In the genomic region with DNA sequence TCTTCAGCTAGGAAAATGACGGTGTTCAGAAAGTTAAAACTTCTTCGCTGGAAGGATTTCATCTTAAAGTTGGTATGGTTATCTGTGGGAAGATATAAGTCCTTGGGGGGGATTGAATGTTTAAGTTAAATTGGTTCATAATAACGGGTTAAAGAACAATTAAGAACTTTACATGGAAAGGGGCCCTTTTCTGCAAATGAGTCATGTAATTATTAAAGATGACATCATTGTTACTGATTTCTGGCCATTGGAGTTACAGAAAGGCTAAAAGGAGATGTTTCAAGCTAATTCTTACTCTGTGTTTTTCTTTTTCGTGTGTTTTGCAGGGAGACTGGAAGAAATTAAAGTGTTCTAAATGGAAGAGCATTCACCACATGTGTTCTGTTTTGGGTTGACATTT, we compare ENCODE assay signal across 20 cellular contexts. TPM values are rescaled to one million over a fixed set of nuclear protein-coding genes. Genes with fewer than 3 reads are reported as not detected.
"Had no signal": no experiment of that assay in that cellular context is flagged by ENCODE, and none has a peak within 500 bp of the region (broad histone marks: within the 10 kb centered on the region; RNA-seq: fewer than 3 reads in every experiment).

No MANE protein-coding gene starts in this region.

- H3K4me1 ChIP-seq: SJSA1 had no signal

- FAIRE-seq: RCC 7860 had no signal

- H3K36me3 ChIP-seq: MG63, SJSA1 had no signal

- H3K27ac ChIP-seq: SJSA1, SK-N-MC had no signal

- DNase-seq: KBM-7, MG63, NCI-H1092, NCI-H1105 treated with DMSO at 0.1 percent for 48 hours, NCI-H1417 treated with DMSO at 0.1 percent for 48 hours, NCI-H146, NCI-H1694 treated with DMSO at 0.1 percent for 48 hours, NCI-H1930, NCI-H2081, NCI-H2107, NCI-H2227 treated with DMSO at 0.1 percent for 48 hours, NCI-H524, NCI-H526 treated with DMSO at 0.1 percent for 48 hours, NCI-H748 treated with DMSO at 0.1 percent for 48 hours, Right ventricle myocardium superior, RPMI8226, SIG-M5 had no signal

- H3K4me3 ChIP-seq: MG63, SJSA1, SK-N-MC had no signal

RNA-seq across cellular contexts. Expression of a gene that starts 20.6 kb away (rescaled TPM):
- total RNA-seq: SJSA1 had no signal
